ENCODE assay signal across 13 cellular contexts in the genomic region with DNA sequence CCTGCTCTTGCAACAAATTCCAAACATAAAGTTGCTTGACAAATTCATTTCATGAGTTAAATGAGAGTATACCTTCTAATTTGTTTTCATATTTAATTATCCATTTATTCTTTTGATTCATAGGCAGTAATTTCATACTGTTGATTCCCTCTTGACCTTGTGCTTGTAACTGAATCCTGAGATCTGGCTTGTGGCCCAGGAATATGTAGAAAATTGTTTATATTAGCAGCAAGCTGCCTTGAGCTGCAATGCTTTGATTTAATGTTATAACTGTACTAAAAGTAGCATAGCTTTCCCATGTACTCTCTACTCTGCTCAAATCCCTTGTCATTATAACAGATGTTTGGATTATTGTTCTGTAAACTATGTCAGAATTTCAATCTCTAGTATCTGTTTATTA.
A peak's percentile ranks its signal among the peaks of the same experiment; 100 is the strongest.
DNase-seq lines count a peak whose midpoint lies in the region; ATAC-seq and TF ChIP-seq lines count a peak whose summit lies in the region.
"Had no signal": no experiment of that assay in that cellular context is flagged by ENCODE, and none has a peak within 500 bp of the region (broad histone marks: within the 10 kb centered on the region; RNA-seq: fewer than 3 reads in every experiment).

No MANE protein-coding gene starts in this region.

- no peak overlapping the region for H3K4me3 ChIP-seq in MG63
- H3K4me3 ChIP-seq in fibroblast of mammary gland (ENCODE audit: control insufficient read depth, low read depth, low read length), result no peak overlapping the region
- H3K4me3 ChIP-seq: heart right ventricle had no signal

- ATAC-seq in GM18505 (IDR thresholded peaks at IDR 0.05; ENCODE audit: unreplicated experiment), result no peak
- no peak for ATAC-seq in HG02623 (IDR thresholded peaks at IDR 0.05; ENCODE audit: unreplicated experiment)
- ATAC-seq in GM19035 (IDR thresholded peaks at IDR 0.05; ENCODE audit: unreplicated experiment), result no peak
- ATAC-seq: heart right ventricle; Right ventricle myocardium inferior; stimulated activated memory B cell treated with anti-CD40 and anti-IgM and Interleukin-4, amounts not matched to agents 10 μg/mL and 1 μg/mL and 100 μg/mL, for 72 hours had no signal

- no peak for TF ChIP-seq POLR2A in GM18505 (IDR thresholded peaks at IDR 0.05; ENCODE audit: borderline replicate concordance, extremely low read depth, insufficient read depth, insufficient read length)

- in situ Hi-C loops in GM13977 (cut with MboI; ENCODE audit: low pct_unique_long_range_greater_than_20kb, low sequenced_read_pairs, unreplicated experiment), result no loop called here

- H3K9me3 ChIP-seq in MG63, result no peaks in the 10 kb centered on the region; the same call in 1 of the 2 replicates

- H3K36me3 ChIP-seq in MG63, result no peaks in the 10 kb centered on the region
- H3K36me3 ChIP-seq: heart right ventricle had no signal

- no peaks in the 10 kb centered on the region for H3K27me3 ChIP-seq in MG63

- DNase-seq in COR-L47 (lab: John Stamatoyannopoulos, UW) (peak; percentile 80), MG63 (peak; percentile 58), NCI-H69 (lab: John Stamatoyannopoulos, UW) (peak; percentile 97), fibroblast of mammary gland (ENCODE audit: low read depth) (peak; percentile 59), GM13977 (ENCODE audit: low spot score) (no peak)
- DNase-seq: amniotic stem cell; heart right ventricle; stimulated activated CD4-positive, alpha-beta T cell treated with anti-CD3 and anti-CD28 coated beads, Interleukin-1b, Interleukin-23, amount 100 ng/mL, for 48 hours had no signal

- TF ChIP-seq CTCF in fibroblast of mammary gland (conservative IDR thresholded peaks at IDR 0.05; ENCODE audit: control insufficient read depth, insufficient read depth, low read depth, low read length) (no peak), GM13977 (IDR thresholded peaks at IDR 0.05; ENCODE audit: extremely low read depth, insufficient read depth, missing control alignments) (no peak)
